ENCODE assay signal across 20 cellular contexts in the genomic region with DNA sequence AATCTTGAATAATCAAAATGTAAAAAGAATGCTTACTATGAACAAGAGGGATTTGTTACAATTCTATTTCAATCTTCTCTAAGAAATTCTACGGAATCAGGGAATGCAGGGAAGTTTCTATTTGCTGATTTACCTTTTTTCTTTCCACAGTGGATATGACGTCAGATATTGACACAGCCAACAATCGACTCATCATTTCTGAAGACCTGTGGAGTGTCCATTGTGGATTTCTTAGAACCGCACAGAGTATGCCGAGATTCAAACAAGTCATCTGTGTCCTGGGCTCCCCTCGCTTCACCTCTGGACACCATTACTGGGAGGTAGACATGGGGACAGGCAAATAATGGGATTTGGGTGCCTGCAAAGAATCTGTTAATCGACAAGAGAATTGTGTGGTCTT. TPM values are rescaled to one million over a fixed set of nuclear protein-coding genes. Genes with fewer than 3 reads are reported as not detected.
A peak's percentile ranks its signal among the peaks of the same experiment; 100 is the strongest.
DNase-seq lines count a peak whose midpoint lies in the region; ATAC-seq, FAIRE-seq and TF ChIP-seq lines count a peak whose summit lies in the region.
"Had no signal": no experiment of that assay in that cellular context is flagged by ENCODE, and none has a peak within 500 bp of the region (broad histone marks: within the 10 kb centered on the region; RNA-seq: fewer than 3 reads in every experiment).

No MANE protein-coding gene starts in this region.

- no peaks in the 10 kb centered on the region for H3K4me1 ChIP-seq in CD8-positive, alpha-beta T cell (ENCODE audit: insufficient read depth, low read length)
- H3K4me1 ChIP-seq: BLaER1 treated with 17β-estradiol and CSF1 and Interleukin-3, amounts not matched to agents 10 nM and 100 nM had no signal

- intact Hi-C loops in CD8-positive, alpha-beta T cell (cut with DNase I, micrococcal nuclease): no loop called here

- TF ChIP-seq CTCF in bronchial epithelial cell (IDR thresholded peaks at IDR 0.05; ENCODE audit: insufficient read depth, low read length, severe bottlenecking): no peak
- TF ChIP-seq CTCF in nephron (IDR thresholded peaks at IDR 0.05; ENCODE audit: unreplicated experiment in 3 of 3): no peak
- no peak for TF ChIP-seq CTCF in CD8-positive, alpha-beta T cell (IDR thresholded peaks at IDR 0.05)

- no peak overlapping the region for H3K4me3 ChIP-seq in bronchial epithelial cell (ENCODE audit: low read depth, low read length)
- H3K4me3 ChIP-seq in CD8-positive, alpha-beta T cell (ENCODE audit: low read depth, low read length): no peak overlapping the region
- H3K4me3 ChIP-seq: BLaER1 treated with 17β-estradiol and CSF1 and Interleukin-3, amounts not matched to agents 10 nM and 100 nM; HAP-1 had no signal

- no peaks in the 10 kb centered on the region for H3K9me3 ChIP-seq in CD8-positive, alpha-beta T cell (ENCODE audit: low read length)
- H3K9me3 ChIP-seq: BLaER1 treated with 17β-estradiol and CSF1 and Interleukin-3, amounts not matched to agents 10 nM and 100 nM; HAP-1 had no signal

- H3K4me1 Mint-ChIP-seq in nephron: peaks cover 12% of the 10 kb centered on the region
- H3K4me1 Mint-ChIP-seq in CD8-positive, alpha-beta T cell (ENCODE audit: low read depth): no peaks in the 10 kb centered on the region
- H3K4me1 Mint-ChIP-seq: B cell; CD8-positive, alpha-beta memory T cell had no signal

- no peak for ATAC-seq in CD8-positive, alpha-beta T cell

- peak; percentile 42 for DNase-seq in DMS53 (lab: John Stamatoyannopoulos, UW)
- no peak for DNase-seq in DMS53 treated with DMSO at 0.1 percent for 48 hours (lab: John Stamatoyannopoulos, UW; ENCODE audit: unreplicated experiment)
- DNase-seq in NCI-H69 (lab: John Stamatoyannopoulos, UW): peak; percentile 22
- peak; percentile 18 for DNase-seq in bronchial epithelial cell (ENCODE audit: low read depth)
- DNase-seq in NOMO-1 (lab: John Stamatoyannopoulos, UW; ENCODE audit: unreplicated experiment in 2 of 2): no peak
- DNase-seq in CD8-positive, alpha-beta T cell: no peak
- DNase-seq in activated T-cell treated with anti-CD3 and anti-CD28 coated beads, Interleukin-2, amount 50 U/mL, for 48 hours: no peak
- DNase-seq: CD8-positive, alpha-beta memory T cell; COR-L47; DMS79 treated with DMSO at 0.1 percent for 48 hours; GF-D8 had no signal

- no peak for FAIRE-seq in bronchial epithelial cell (lab: Jason Lieb, UNC)
- FAIRE-seq: D721Med, GM19239 had no signal

- H3K36me3 ChIP-seq in bronchial epithelial cell (ENCODE audit: control insufficient read depth, insufficient read depth, low read length): no peaks in the 10 kb centered on the region
- no peaks in the 10 kb centered on the region for H3K36me3 ChIP-seq in CD8-positive, alpha-beta T cell (ENCODE audit: insufficient read depth, low read length)
- H3K36me3 ChIP-seq: BLaER1 treated with 17β-estradiol and CSF1 and Interleukin-3, amounts not matched to agents 10 nM and 100 nM; HAP-1 had no signal

- H3K9me3 Mint-ChIP-seq in nephron: no peaks in the 10 kb centered on the region
- no peaks in the 10 kb centered on the region for H3K9me3 Mint-ChIP-seq in CD8-positive, alpha-beta T cell

- H3K27me3 Mint-ChIP-seq in nephron (ENCODE audit: low read depth): no peaks in the 10 kb centered on the region
- H3K27me3 Mint-ChIP-seq in CD8-positive, alpha-beta T cell (ENCODE audit: low read depth): peaks cover 7% of the 10 kb centered on the region

- peaks cover 4% of the 10 kb centered on the region for H3K27me3 ChIP-seq in bronchial epithelial cell (ENCODE audit: control insufficient read depth, insufficient read depth, low read length)
- no peaks in the 10 kb centered on the region for H3K27me3 ChIP-seq in CD8-positive, alpha-beta T cell (ENCODE audit: insufficient read depth, low read length)
- H3K27me3 ChIP-seq: BLaER1 treated with 17β-estradiol and CSF1 and Interleukin-3, amounts not matched to agents 10 nM and 100 nM had no signal

- no peak overlapping the region for H3K27ac ChIP-seq in CD8-positive, alpha-beta T cell (ENCODE audit: low read depth, low read length)
- H3K27ac ChIP-seq: 22Rv1; BLaER1 treated with 17β-estradiol and CSF1 and Interleukin-3, amounts not matched to agents 10 nM and 100 nM had no signal

- peak overlapping the region in 1 of 3 experiments; percentile 65 for H3K4me3 Mint-ChIP-seq in nephron
- H3K4me3 Mint-ChIP-seq in CD8-positive, alpha-beta T cell: no peak overlapping the region
- H3K4me3 Mint-ChIP-seq: B cell; CD8-positive, alpha-beta memory T cell had no signal

- CTCF ChIA-PET in CD8-positive, alpha-beta T cell (lab: Charles Lee): no interaction called here

- H3K36me3 Mint-ChIP-seq in nephron (ENCODE audit: low read depth): no peaks in the 10 kb centered on the region
- H3K36me3 Mint-ChIP-seq in CD8-positive, alpha-beta T cell: no peaks in the 10 kb centered on the region
- H3K36me3 Mint-ChIP-seq: CD8-positive, alpha-beta memory T cell had no signal

- H3K27ac Mint-ChIP-seq in nephron: peak overlapping the region in 2 of 3 experiments; percentile 66 to 94
- H3K27ac Mint-ChIP-seq in CD8-positive, alpha-beta T cell: no peak overlapping the region
- H3K27ac Mint-ChIP-seq: B cell had no signal

- POLR2A ChIA-PET in CD8-positive, alpha-beta T cell (lab: Charles Lee): no interaction called here

RNA-seq across cellular contexts. Expression of a gene that starts 4.1 kb away (rescaled TPM):
- total RNA-seq in bronchial epithelial cell: not detected in 2 replicates
- total RNA-seq in CD8-positive, alpha-beta T cell: not detected
- total RNA-seq: B cell; CD8-positive, alpha-beta memory T cell; HT-29 had no signal

RNA-seq across cellular contexts. Expression of a gene that starts 45.7 kb away (rescaled TPM):
- total RNA-seq in bronchial epithelial cell: under 0.01 and 0.13 TPM in 2 replicates
- under 1 TPM; 0.28 to 0.33 TPM for total RNA-seq in CD8-positive, alpha-beta T cell
- total RNA-seq: H4, HT-29 had no signal

RNA-seq across cellular contexts. Expression of a gene that starts 45.9 kb away (rescaled TPM):
- total RNA-seq in bronchial epithelial cell: 44.8 and 55.6 TPM in 2 replicates
- total RNA-seq in CD8-positive, alpha-beta T cell: 10 to 100 TPM; 27.9 to 28.1 TPM

Comparison
In these comparisons a context has a peak if more than half of its experiments do, and no peak if none do; other contexts are left out.
1. DNase-seq: peak in DMS53 (single experiment), NCI-H69 (single experiment) and bronchial epithelial cell (single experiment); none in DMS53 treated with DMSO at 0.1 percent for 48 hours (single experiment), NOMO-1 (0 of 2), CD8-positive, alpha-beta T cell (0 of 7) and activated T-cell treated with anti-CD3 and anti-CD28 coated beads, Interleukin-2, amount 50 U/mL, for 48 hours (0 of 2).